In the genomic region with DNA sequence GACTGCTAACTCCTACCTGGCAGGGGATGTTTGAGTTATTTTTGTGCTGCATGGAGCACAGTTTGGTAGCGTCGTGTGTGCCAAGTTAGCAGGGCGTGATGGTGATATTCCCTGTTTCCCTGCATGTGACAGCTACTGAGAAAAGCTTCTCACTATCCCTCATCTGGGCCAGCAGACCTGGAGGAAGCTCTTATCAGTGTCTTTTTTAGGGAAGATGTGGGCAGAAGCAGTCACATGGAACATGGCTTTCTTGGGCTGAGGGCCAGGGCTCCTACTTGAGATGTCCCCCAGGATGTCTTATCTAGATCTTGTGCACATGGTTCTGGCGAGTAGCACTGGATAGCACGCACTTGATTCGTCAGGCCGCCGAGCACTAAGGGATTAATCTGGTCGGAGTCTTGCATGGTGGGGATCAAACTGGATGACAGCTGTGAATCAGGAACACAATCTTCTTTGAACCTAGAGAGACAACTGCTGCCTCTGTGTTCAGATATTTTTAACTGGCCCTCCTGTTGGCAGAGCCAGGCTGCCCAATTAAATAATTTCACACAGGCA, we compare ENCODE assay signal across 23 cellular contexts. TPM values are rescaled to one million over a fixed set of nuclear protein-coding genes. Genes with fewer than 3 reads are reported as not detected.
DNase-seq lines count a peak whose midpoint lies in the region; ATAC-seq and TF ChIP-seq lines count a peak whose summit lies in the region.
"Had no signal": no experiment of that assay in that cellular context is flagged by ENCODE, and none has a peak within 500 bp of the region (broad histone marks: within the 10 kb centered on the region; RNA-seq: fewer than 3 reads in every experiment).

No MANE protein-coding gene starts in this region.

- H3K4me3 ChIP-seq in SJCRH30, result no peak overlapping the region
- H3K4me3 ChIP-seq in left ventricle myocardium inferior, result no peak overlapping the region
- H3K4me3 ChIP-seq: lung, suprapubic skin had no signal

- intact Hi-C loops in left ventricle myocardium inferior (cut with micrococcal nuclease), result no loop called here

- H3K36me3 ChIP-seq in SJCRH30, result no peaks in the 10 kb centered on the region
- H3K36me3 ChIP-seq in left ventricle myocardium inferior, result no peaks in the 10 kb centered on the region
- H3K36me3 ChIP-seq: suprapubic skin had no signal

- peak; percentile 44 for DNase-seq in DMS 273 (lab: John Stamatoyannopoulos, UW; ENCODE audit: unreplicated experiment)
- DNase-seq in SJCRH30, result peak; percentile 11 to 30
- DNase-seq in left ventricle myocardium inferior, result peak; percentile 34
- peak; percentile 37 for DNase-seq in occipital lobe (lab: John Stamatoyannopoulos, UW)
- no peak for DNase-seq in iPS-NIHi7 (ENCODE audit: extremely low spot score)
- DNase-seq in A172 (ENCODE audit: low spot score), result no peak
- DNase-seq: activated CD8-positive, alpha-beta T cell treated with anti-CD3 and anti-CD28 coated beads for 36 hours; activated effector memory CD4-positive, alpha-beta T cell treated with anti-CD3 and anti-CD28 coated beads, Interleukin-2, amount 50 U/mL, for 16 hours; activated naive CD8-positive, alpha-beta T cell treated with anti-CD3 and anti-CD28 coated beads, Interleukin-2, amount 10 ng/mL, durations not matched to agents 7 days and 5 days; central memory CD4-positive, alpha-beta T cell; H9; NCI-H1092; NCI-H1694 treated with DMSO at 0.1 percent for 48 hours; NCI-H69; stimulated activated CD4-positive, alpha-beta T cell treated with anti-CD3 and anti-CD28 coated beads, Interleukin-15, amount 100 ng/mL, for 24 hours; stimulated activated naive B cell treated with anti-CD40 and anti-IgM and Interleukin-4, amounts not matched to agents 10 μg/mL and 1 μg/mL and 100 μg/mL, for 72 hours; T-helper 2 cell had no signal

- H3K9me3 ChIP-seq in SJCRH30 (replicated peaks) (no peaks in the 10 kb centered on the region), left ventricle myocardium inferior (replicated peaks) (no peaks in the 10 kb centered on the region)
- H3K9me3 ChIP-seq: suprapubic skin had no signal

- H3K27ac ChIP-seq in SJCRH30, result no peak overlapping the region
- peak overlapping the region; percentile 64 for H3K27ac ChIP-seq in left ventricle myocardium inferior (replicated peaks)
- H3K27ac ChIP-seq: suprapubic skin had no signal

- ATAC-seq in HG03135 (IDR thresholded peaks at IDR 0.05; ENCODE audit: unreplicated experiment) (no peak), GM21528 (IDR thresholded peaks at IDR 0.05; ENCODE audit: low FRiP score, unreplicated experiment) (no peak)
- ATAC-seq: activated CD8-positive, alpha-beta T cell treated with anti-CD3 and anti-CD28 coated beads for 36 hours; SK-N-SH treated with all-trans-retinoic acid at 6 μM for 48 hours; stimulated activated naive B cell treated with anti-CD40 and anti-IgM and Interleukin-4, amounts not matched to agents 10 μg/mL and 1 μg/mL and 100 μg/mL, for 72 hours had no signal

- H3K4me1 ChIP-seq in SJCRH30 (no peaks in the 10 kb centered on the region), left ventricle myocardium inferior (peaks cover 19% of the 10 kb centered on the region)
- H3K4me1 ChIP-seq: suprapubic skin had no signal

- no peak for TF ChIP-seq CTCF in left ventricle myocardium inferior (IDR thresholded peaks at IDR 0.05; ENCODE audit: borderline replicate concordance)

- H3K27me3 ChIP-seq in SJCRH30 (no peaks in the 10 kb centered on the region), left ventricle myocardium inferior (ENCODE audit: low read depth) (no peaks in the 10 kb centered on the region)
- H3K27me3 ChIP-seq: suprapubic skin had no signal

RNA-seq across cellular contexts. Expression of gene TECTA, which starts 33.8 kb away (rescaled TPM):
- 0.76 and 1.1 TPM in 2 replicates for total RNA-seq in SJCRH30 (2014; rRNA removed; shearing (Covaris generic))
- total RNA-seq in left ventricle myocardium inferior (1.1 TPM), occipital lobe (1.7 TPM)
- 0.03 and 0.05 TPM in 2 replicates for total RNA-seq in A172 (2014; rRNA removed; shearing (Covaris generic))
- total RNA-seq: HT-29 had no signal

Comparison
In these comparisons a context has a peak if more than half of its experiments do, and no peak if none do; other contexts are left out.
1. DNase-seq: peak in DMS 273 (single experiment), SJCRH30 (2 of 2), left ventricle myocardium inferior (single experiment) and occipital lobe (single experiment); none in iPS-NIHi7 (single experiment) and A172 (single experiment).